Comparison of ENCODE assay signal across 17 cellular contexts in genomic region chr12:75452675-75453330, GRCh38. TPM values are rescaled to one million over a fixed set of nuclear protein-coding genes. Genes with fewer than 3 reads are reported as not detected.
DNase-seq lines count a peak whose midpoint lies in the region; ATAC-seq, FAIRE-seq and TF ChIP-seq lines count a peak whose summit lies in the region.
"Had no signal": no experiment of that assay in that cellular context is flagged by ENCODE, and none has a peak within 500 bp of the region (broad histone marks: within the 10 kb centered on the region; RNA-seq: fewer than 3 reads in every experiment).

No MANE protein-coding gene starts in this region.

- H3K9ac ChIP-seq in neuronal stem cell (ENCODE audit: low read depth, low read length, poor library complexity) = no peak overlapping the region

- no peak overlapping the region for H3K14ac ChIP-seq in neuronal stem cell (ENCODE audit: low read length)

- in situ Hi-C loops in transverse colon (cut with MboI; ENCODE audit: low pct_ligation_motif_present in 1 of 4, low pct_unique_long_range_greater_than_20kb in 1 of 4, low sequenced_read_pairs in 3 of 4) = no loop called here

- H3K18ac ChIP-seq in neuronal stem cell (ENCODE audit: low read length) = no peak overlapping the region

- no peak overlapping the region for H4K8ac ChIP-seq in neuronal stem cell (ENCODE audit: low read depth, low read length)

- H2BK15ac ChIP-seq in neuronal stem cell (ENCODE audit: low read length) = no peak overlapping the region

- no peaks in the 10 kb centered on the region for H3K79me1 ChIP-seq in neuronal stem cell (ENCODE audit: low read depth, low read length)

- H3K4me1 ChIP-seq in neuronal stem cell (ENCODE audit: control insufficient read depth in 2 of 2, insufficient read depth in 1 of 2, low read depth in 1 of 2, low read length in 2 of 2) (no peaks in the 10 kb centered on the region), transverse colon (no peaks in the 10 kb centered on the region), sigmoid colon (no peaks in the 10 kb centered on the region)

- TF ChIP-seq POLR2A in transverse colon (IDR thresholded peaks at IDR 0.05) (no peak), sigmoid colon (IDR thresholded peaks at IDR 0.05) (no peak)

- no peak overlapping the region for H2BK5ac ChIP-seq in neuronal stem cell (ENCODE audit: low read length)

- H2BK120ac ChIP-seq in neuronal stem cell (ENCODE audit: low read depth, low read length) = no peak overlapping the region

- H3K4me3 ChIP-seq in epithelial cell of esophagus (ENCODE audit: low read length) (no peak overlapping the region), neuronal stem cell (ENCODE audit: low read length in 2 of 2) (no peak overlapping the region), transverse colon (no peak overlapping the region), sigmoid colon (no peak overlapping the region)
- H3K4me3 ChIP-seq: ovary, SK-N-MC, spleen had no signal

- TF ChIP-seq EP300 in transverse colon (IDR thresholded peaks at IDR 0.05; ENCODE audit: low read depth) = no peak
- TF ChIP-seq EP300 in sigmoid colon (IDR thresholded peaks at IDR 0.05) = no peak

- ATAC-seq in HG02759 (IDR thresholded peaks at IDR 0.05; ENCODE audit: unreplicated experiment) = no peak

- no CpG with 5 or more reads among the region's 3 CpGs for WGBS in neuronal stem cell (ENCODE audit: extremely low coverage in 2 of 2, insufficient read length in 2 of 2, insufficient replicate concordance in 1 of 2), 2 donors
- 36 to 75% methylated on average over 1 to 3 of the region's 3 CpGs for WGBS in transverse colon (ENCODE audit: low coverage in 1 of 2), 2 donors
- WGBS in sigmoid colon, 2 donors = 88 to 90% methylated on average over 3 of the region's 3 CpGs

- H4K91ac ChIP-seq in neuronal stem cell (ENCODE audit: low read depth, low read length, poor library complexity) = no peak overlapping the region

- H2AFZ ChIP-seq in neuronal stem cell (ENCODE audit: low read length) = peak overlapping the region; percentile 17

- H3K4me2 ChIP-seq in neuronal stem cell (ENCODE audit: insufficient read depth, low read length, poor library complexity, severe bottlenecking) = no peak overlapping the region

- H3K9me3 ChIP-seq in neuronal stem cell (replicated peaks in 1 of 2; ENCODE audit: control insufficient read depth in 2 of 2, insufficient read depth in 1 of 2, low read depth in 1 of 2, low read length in 2 of 2) (no peaks in the 10 kb centered on the region), transverse colon (no peaks in the 10 kb centered on the region), sigmoid colon (peaks cover 0 to under 1% (median 0%) of the 10 kb centered on the region in 4 donors)
- H3K9me3 ChIP-seq: ovary had no signal

- no peak overlapping the region for H3K27ac ChIP-seq in neuronal stem cell (replicated peaks; ENCODE audit: low read length)
- H3K27ac ChIP-seq in transverse colon = no peak overlapping the region
- H3K27ac ChIP-seq in sigmoid colon = no peak overlapping the region
- H3K27ac ChIP-seq: ovary, SK-N-MC, spleen had no signal

- DNase-seq in ELR (ENCODE audit: low read depth) (peak; percentile 65), RCC 7860 (ENCODE audit: low spot score) (peak; percentile 31), epithelial cell of esophagus (ENCODE audit: low read depth) (peak; percentile 76), neuronal stem cell (ENCODE audit: low spot score) (no peak), transverse colon (no peak), sigmoid colon (no peak), GM20000 (ENCODE audit: low spot score) (no peak)
- DNase-seq: anterior cingulate cortex; C1 segment of cervical spinal cord; DMS153; effector CD4-positive, alpha-beta T cell; NCI-H1417 treated with DMSO at 0.1 percent for 48 hours; NCI-H446; ovary; spleen had no signal

- H3K36me3 ChIP-seq in neuronal stem cell (replicated peaks in 1 of 2; ENCODE audit: control insufficient read depth in 2 of 2, insufficient read depth in 2 of 2, low read length in 2 of 2) (no peaks in the 10 kb centered on the region), transverse colon (no peaks in the 10 kb centered on the region), sigmoid colon (no peaks in the 10 kb centered on the region)
- H3K36me3 ChIP-seq: ovary, spleen had no signal

- H3K27me3 ChIP-seq in neuronal stem cell (ENCODE audit: control insufficient read depth in 3 of 3, insufficient read depth in 3 of 3, low read depth in 1 of 3, low read length in 3 of 3) = peaks cover 0 to 2% (median 0%) of the 10 kb centered on the region in 3 experiments
- no peaks in the 10 kb centered on the region for H3K27me3 ChIP-seq in transverse colon
- no peaks in the 10 kb centered on the region for H3K27me3 ChIP-seq in sigmoid colon
- H3K27me3 ChIP-seq: ovary, spleen had no signal

- no peak overlapping the region for H2AK5ac ChIP-seq in neuronal stem cell (ENCODE audit: low read depth, low read length)

- H2BK12ac ChIP-seq in neuronal stem cell (ENCODE audit: low read length) = no peak overlapping the region

- no peak overlapping the region for H3K4ac ChIP-seq in neuronal stem cell (ENCODE audit: low read length)

- no peak for TF ChIP-seq CTCF in epithelial cell of esophagus (IDR thresholded peaks at IDR 0.05; ENCODE audit: insufficient read depth, low read depth, low read length, missing control alignments)
- no peak for TF ChIP-seq CTCF in transverse colon (IDR thresholded peaks at IDR 0.05)
- no peak for TF ChIP-seq CTCF in sigmoid colon (IDR thresholded peaks at IDR 0.05)
- TF ChIP-seq CTCF in GM20000 (IDR thresholded peaks at IDR 0.05; ENCODE audit: extremely low read depth, missing control alignments) = no peak

- intact Hi-C loops in transverse colon (cut with DNase I; ENCODE audit: low total_unique reads) = no loop called here
- intact Hi-C loops in sigmoid colon (cut with DNase I) = no loop called here

- FAIRE-seq in RCC 7860 (lab: Jason Lieb, UNC) = no peak

- no peak overlapping the region for H3K23ac ChIP-seq in neuronal stem cell (ENCODE audit: low read depth, low read length, poor library complexity)

RNA-seq across cellular contexts. Expression of gene GLIPR1, which starts 27.8 kb away (rescaled TPM):
- 0.24 TPM for polyA plus RNA-seq in neuronal stem cell (2013, experiment 1 of 2)
- 0.21 TPM for polyA plus RNA-seq in neuronal stem cell (2013, experiment 2 of 2)
- 10 to 100 TPM in 1 of 4 donors, 1 to 10 TPM in 3; 3.3 to 10.6 (median 3.6) TPM for total RNA-seq in transverse colon
- total RNA-seq in sigmoid colon = 10 to 100 TPM; 14.6 to 20.9 (median 17.4) TPM
- polyA plus RNA-seq in sigmoid colon = 10 to 100 TPM in 1 of 3 donors, 1 to 10 TPM in 2; 4.8 to 12.2 (median 6.2) TPM

RNA-seq across cellular contexts. Expression of gene KRR1, which starts 58.6 kb away (rescaled TPM):
- polyA plus RNA-seq in neuronal stem cell (2013, experiment 1 of 2) = 68.7 TPM
- 71.1 TPM for polyA plus RNA-seq in neuronal stem cell (2013, experiment 2 of 2)
- total RNA-seq in transverse colon = 10 to 100 TPM in 2 of 4 donors, 1 to 10 TPM in 2; 3.2 to 28.1 (median 11.7) TPM
- 10 to 100 TPM; 12.7 to 40.0 (median 29.5) TPM for total RNA-seq in sigmoid colon
- polyA plus RNA-seq in sigmoid colon = 10 to 100 TPM in 2 of 3 donors, 1 to 10 TPM in 1; 9.7 to 20.3 (median 10.8) TPM

Comparison
In these comparisons a context has a peak if more than half of its experiments do, and no peak if none do; other contexts are left out.
1. DNase-seq: peak in ELR (single experiment), RCC 7860 (single experiment) and epithelial cell of esophagus (single experiment); none in neuronal stem cell (single experiment), transverse colon (single experiment), sigmoid colon (single experiment) and GM20000 (single experiment).